In genomic region chr3:196979545-196979944, GRCh38 we compare ENCODE assay signal across 16 cellular contexts. TPM values are rescaled to one million over a fixed set of nuclear protein-coding genes. Genes with fewer than 3 reads are reported as not detected.
DNase-seq lines count a peak whose midpoint lies in the region; ATAC-seq and TF ChIP-seq lines count a peak whose summit lies in the region.
"Had no signal": no experiment of that assay in that cellular context is flagged by ENCODE, and none has a peak within 500 bp of the region (broad histone marks: within the 10 kb centered on the region; RNA-seq: fewer than 3 reads in every experiment).

No MANE protein-coding gene starts in this region.

- ATAC-seq in left ventricle myocardium superior, result no peak
- peak; percentile 39 for ATAC-seq in left lung

- no peaks in the 10 kb centered on the region for H3K9me3 ChIP-seq in left lung

- CTCF ChIA-PET in activated naive CD4-positive, alpha-beta T cell treated with anti-CD3 and anti-CD28 coated beads, Interleukin-2, amount 10 ng/mL, durations not matched to agents 7 days and 5 days (lab: Charles Lee), result interaction anchor here (1.5 to 1.8 kb wide), 2 partner anchors 8 to 50 kb away, joined by 3 to 4 read pairs; partner anchors contain the start of gene MELTF

- no peak overlapping the region for H3K27ac ChIP-seq in left lung
- H3K27ac ChIP-seq: upper lobe of left lung had no signal

- H3K4me1 ChIP-seq in left lung, result no peaks in the 10 kb centered on the region

- H3K36me3 Mint-ChIP-seq in activated naive CD4-positive, alpha-beta T cell treated with anti-CD3 and anti-CD28 coated beads, Interleukin-2, amount 10 ng/mL, durations not matched to agents 7 days and 5 days, result no peaks in the 10 kb centered on the region
- H3K36me3 Mint-ChIP-seq: natural killer cell; stimulated activated effector memory CD8-positive, alpha-beta T cell treated with anti-CD3 and anti-CD28 coated beads, Interleukin-12 subunit alpha, Interleukin-12 subunit beta, amount 100 ng/mL, for 72 hours had no signal

- no peak overlapping the region for H3K27ac Mint-ChIP-seq in activated naive CD4-positive, alpha-beta T cell treated with anti-CD3 and anti-CD28 coated beads, Interleukin-2, amount 10 ng/mL, durations not matched to agents 7 days and 5 days
- H3K27ac Mint-ChIP-seq: activated T-cell treated with anti-CD3 and anti-CD28 coated beads, Interleukin-2, amount 50 U/mL, for 72 hours; natural killer cell; stimulated activated effector memory CD8-positive, alpha-beta T cell treated with anti-CD3 and anti-CD28 coated beads, Interleukin-12 subunit alpha, Interleukin-12 subunit beta, amount 100 ng/mL, for 72 hours had no signal

- H3K4me1 Mint-ChIP-seq in activated naive CD4-positive, alpha-beta T cell treated with anti-CD3 and anti-CD28 coated beads, Interleukin-2, amount 10 ng/mL, durations not matched to agents 7 days and 5 days, result peaks cover 9% of the 10 kb centered on the region
- H3K4me1 Mint-ChIP-seq: stimulated activated effector memory CD8-positive, alpha-beta T cell treated with anti-CD3 and anti-CD28 coated beads, Interleukin-12 subunit alpha, Interleukin-12 subunit beta, amount 100 ng/mL, for 72 hours had no signal

- H3K4me3 Mint-ChIP-seq in activated naive CD4-positive, alpha-beta T cell treated with anti-CD3 and anti-CD28 coated beads, Interleukin-2, amount 10 ng/mL, durations not matched to agents 7 days and 5 days, result no peak overlapping the region
- H3K4me3 Mint-ChIP-seq: activated T-cell treated with anti-CD3 and anti-CD28 coated beads, Interleukin-2, amount 50 U/mL, for 72 hours; natural killer cell; stimulated activated effector memory CD8-positive, alpha-beta T cell treated with anti-CD3 and anti-CD28 coated beads, Interleukin-12 subunit alpha, Interleukin-12 subunit beta, amount 100 ng/mL, for 72 hours had no signal

- no peaks in the 10 kb centered on the region for H3K36me3 ChIP-seq in left lung
- H3K36me3 ChIP-seq: upper lobe of left lung had no signal

- intact Hi-C loops in cardiac septum (cut with DNase I) (loop anchor here (5.0 kb wide), 1 partner anchor 208 kb away; no protein-coding TSS in a partner anchor), left ventricle myocardium superior (cut with micrococcal nuclease) (no loop called here), left lung (cut with DNase I) (no loop called here)

- H3K9me3 Mint-ChIP-seq in activated naive CD4-positive, alpha-beta T cell treated with anti-CD3 and anti-CD28 coated beads, Interleukin-2, amount 10 ng/mL, durations not matched to agents 7 days and 5 days, result peaks cover 6% of the 10 kb centered on the region

- H3K4me3 ChIP-seq in epithelial cell of esophagus (ENCODE audit: low read length), result no peak overlapping the region
- H3K4me3 ChIP-seq in left lung, result no peak overlapping the region
- H3K4me3 ChIP-seq: GM12878, upper lobe of left lung had no signal

- TF ChIP-seq CTCF in epithelial cell of esophagus (IDR thresholded peaks at IDR 0.05; ENCODE audit: insufficient read depth, low read depth, low read length, missing control alignments) (no peak), left lung (IDR thresholded peaks at IDR 0.05) (no peak)

- peaks cover 48% of the 10 kb centered on the region for H3K27me3 Mint-ChIP-seq in activated naive CD4-positive, alpha-beta T cell treated with anti-CD3 and anti-CD28 coated beads, Interleukin-2, amount 10 ng/mL, durations not matched to agents 7 days and 5 days

- DNase-seq in cardiac septum (ENCODE audit: low spot score) (peak; percentile 38), left ventricle myocardium superior (no peak), epithelial cell of esophagus (ENCODE audit: low read depth) (peak; percentile 34), left lung (no peak), stromal cell of bone marrow (ENCODE audit: low read depth) (peak; percentile 71)
- no peak for DNase-seq in stimulated activated CD4-positive, alpha-beta T cell treated with anti-CD3 and anti-CD28 coated beads, Interleukin-4, amount 100 ng/mL, for 1 hour
- no peak for DNase-seq in stimulated activated naive CD4-positive, alpha-beta T cell (lab: John Stamatoyannopoulos, UW)
- no peak for DNase-seq in activated naive CD4-positive, alpha-beta T cell treated with anti-CD3 and anti-CD28 coated beads, Interleukin-2, amount 10 ng/mL, durations not matched to agents 7 days and 5 days
- DNase-seq: activated T-cell treated with anti-CD3 and anti-CD28 coated beads, Interleukin-2, amount 50 U/mL, for 72 hours; natural killer cell; NCI-H187 treated with DMSO at 0.1 percent for 48 hours; NCI-H526; SK-N-SH had no signal

- peaks cover 0 to 9% of the 10 kb centered on the region in 2 donors for H3K27me3 ChIP-seq in left lung
- H3K27me3 ChIP-seq: upper lobe of left lung had no signal

RNA-seq across cellular contexts. Expression of gene PIGZ, which starts 10.9 kb away (rescaled TPM):
- total RNA-seq in cardiac septum, result 5.9 TPM
- total RNA-seq in left ventricle myocardium superior, result 2.8 TPM
- 1 to 10 TPM; 2.9 to 6.3 TPM for total RNA-seq in left lung

RNA-seq across cellular contexts. Expression of gene NCBP2, which starts 37.2 kb away (rescaled TPM):
- 47.1 TPM for total RNA-seq in cardiac septum
- total RNA-seq in left ventricle myocardium superior, result 31.0 TPM
- 10 to 100 TPM; 56.0 to 60.9 TPM for total RNA-seq in left lung

RNA-seq across cellular contexts. Expression of gene MELTF, which starts 50.1 kb away (rescaled TPM):
- total RNA-seq in cardiac septum, result 10.8 TPM
- total RNA-seq in left ventricle myocardium superior, result 3.6 TPM
- total RNA-seq in left lung, result 1 to 10 TPM; 5.2 to 8.4 TPM

Comparison
In these comparisons a context has a peak if more than half of its experiments do, and no peak if none do; other contexts are left out.
1. DNase-seq: peak in cardiac septum (single experiment), epithelial cell of esophagus (single experiment) and stromal cell of bone marrow (single experiment); none in left ventricle myocardium superior (single experiment), left lung (0 of 2), stimulated activated CD4-positive, alpha-beta T cell treated with anti-CD3 and anti-CD28 coated beads, Interleukin-4, amount 100 ng/mL, for 1 hour (single experiment), stimulated activated naive CD4-positive, alpha-beta T cell (0 of 6) and activated naive CD4-positive, alpha-beta T cell treated with anti-CD3 and anti-CD28 coated beads, Interleukin-2, amount 10 ng/mL, durations not matched to agents 7 days and 5 days (single experiment).